24 cellular contexts compared by ENCODE assay signal in the genomic region with DNA sequence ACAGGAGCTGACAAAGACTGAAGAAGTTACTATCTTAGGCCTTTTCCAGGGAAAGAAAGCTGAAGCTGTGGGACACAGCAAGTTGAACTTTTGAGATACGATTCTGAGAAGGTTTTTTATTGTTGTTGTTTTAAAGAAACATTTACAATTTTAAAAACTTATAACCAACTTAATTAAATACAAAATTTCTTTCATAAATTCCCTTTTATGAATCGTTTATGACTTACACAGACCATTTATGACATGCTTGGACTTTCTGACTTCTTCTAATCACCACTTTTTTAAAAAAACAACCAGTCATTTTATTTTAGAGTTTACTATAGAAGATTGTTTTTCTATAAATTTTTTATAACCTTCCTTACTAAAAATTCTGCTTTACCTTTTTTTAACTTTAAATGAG.
DNase-seq lines count a peak whose midpoint lies in the region; ATAC-seq, FAIRE-seq and TF ChIP-seq lines count a peak whose summit lies in the region.
"Had no signal": no experiment of that assay in that cellular context is flagged by ENCODE, and none has a peak within 500 bp of the region (broad histone marks: within the 10 kb centered on the region; RNA-seq: fewer than 3 reads in every experiment).

No MANE protein-coding gene starts in this region.

- DNase-seq in DMS 273 (lab: John Stamatoyannopoulos, UW; ENCODE audit: unreplicated experiment) (peak; percentile 62), DMS 273 treated with DMSO at 0.1 percent for 48 hours (lab: John Stamatoyannopoulos, UW) (no peak), NCI-H69 (lab: John Stamatoyannopoulos, UW) (peak; percentile 16), erythroblast (lab: John Stamatoyannopoulos, UW) (peak; percentile 15 to 30)
- DNase-seq: activated CD4-positive, alpha-beta T cell treated with anti-CD3 and anti-CD28 coated beads, Interleukin-2, amount 50 U/mL, for 4 hours; activated gamma-delta T cell treated with Interleukin-2 at 50 U/mL for 16 hours; adrenal gland; Calu3; dermis blood vessel endothelial cell; foreskin melanocyte; midbrain; NCI-H1092 treated with DMSO at 0.1 percent for 48 hours; NCI-H446 treated with DMSO at 0.1 percent for 48 hours; nephron progenitor cell; SIG-M5; stimulated activated CD4-positive, alpha-beta T cell treated with anti-CD3 and anti-CD28 coated beads, Interleukin-2, amount 100 ng/mL, for 48 hours; stimulated activated naive CD8-positive, alpha-beta T cell treated with anti-CD3 and anti-CD28 coated beads, Interleukin-15, amount 100 ng/mL, for 72 hours; WERI-Rb-1 had no signal

- no peak for TF ChIP-seq POLR2A in erythroblast (IDR thresholded peaks at IDR 0.05; ENCODE audit: low read length)

- peak; percentile 83 for FAIRE-seq in G401.6 (lab: Jason Lieb, UNC)
- FAIRE-seq: bronchial epithelial cell, GM12878 had no signal

- ATAC-seq in GM19463 (IDR thresholded peaks at IDR 0.05; ENCODE audit: unreplicated experiment) (no peak), GM21367 (IDR thresholded peaks at IDR 0.05; ENCODE audit: unreplicated experiment) (no peak), HG03457 (IDR thresholded peaks at IDR 0.05; ENCODE audit: unreplicated experiment) (no peak)
- ATAC-seq: GM12878; stimulated activated naive CD8-positive, alpha-beta T cell treated with anti-CD3 and anti-CD28 coated beads, Interleukin-15, amount 100 ng/mL, for 72 hours had no signal
